In the genomic region with DNA sequence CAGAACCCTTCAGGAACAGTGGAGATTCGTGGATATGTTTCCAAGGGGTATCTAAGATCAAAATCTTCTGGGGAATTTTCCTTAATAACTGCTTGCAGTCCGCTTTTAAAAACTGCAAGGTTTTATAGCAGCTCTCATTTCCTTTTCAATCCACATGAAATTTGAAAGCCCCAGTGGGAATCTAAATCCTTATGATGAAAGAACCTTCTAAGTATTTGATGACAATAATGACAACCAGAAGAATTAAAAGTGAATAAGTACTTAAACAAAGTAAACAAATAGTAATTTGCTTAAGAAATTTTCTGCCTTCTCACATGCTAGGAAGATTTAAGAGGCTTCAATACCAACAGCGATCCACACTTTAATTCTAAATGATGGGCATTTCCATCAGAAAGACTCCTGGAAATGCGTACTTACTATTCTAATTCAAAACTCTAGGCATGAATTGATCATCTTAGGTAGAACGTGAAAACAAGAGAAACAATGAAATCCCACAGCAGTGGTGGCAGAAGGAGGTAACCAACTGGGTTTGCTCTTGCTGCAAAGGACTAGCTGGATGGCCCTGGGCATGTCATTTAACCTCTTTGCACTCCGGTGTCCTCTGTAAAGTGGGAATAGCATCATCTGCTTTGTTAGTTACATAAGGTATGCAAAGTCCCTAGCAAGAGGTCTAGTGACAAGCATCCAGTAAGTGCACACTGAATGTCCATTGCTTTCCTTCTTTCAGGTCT, we compare ENCODE assay signal across 1 cellular context.
TF ChIP-seq lines count a peak whose summit lies in the region.

No MANE protein-coding gene starts in this region.

TF ChIP-seq in WTC11, 78 proteins besides CTCF, POLR2A, EP300 and RAD21 (continued from another document):
- TF ChIP-seq, protein P1, sequence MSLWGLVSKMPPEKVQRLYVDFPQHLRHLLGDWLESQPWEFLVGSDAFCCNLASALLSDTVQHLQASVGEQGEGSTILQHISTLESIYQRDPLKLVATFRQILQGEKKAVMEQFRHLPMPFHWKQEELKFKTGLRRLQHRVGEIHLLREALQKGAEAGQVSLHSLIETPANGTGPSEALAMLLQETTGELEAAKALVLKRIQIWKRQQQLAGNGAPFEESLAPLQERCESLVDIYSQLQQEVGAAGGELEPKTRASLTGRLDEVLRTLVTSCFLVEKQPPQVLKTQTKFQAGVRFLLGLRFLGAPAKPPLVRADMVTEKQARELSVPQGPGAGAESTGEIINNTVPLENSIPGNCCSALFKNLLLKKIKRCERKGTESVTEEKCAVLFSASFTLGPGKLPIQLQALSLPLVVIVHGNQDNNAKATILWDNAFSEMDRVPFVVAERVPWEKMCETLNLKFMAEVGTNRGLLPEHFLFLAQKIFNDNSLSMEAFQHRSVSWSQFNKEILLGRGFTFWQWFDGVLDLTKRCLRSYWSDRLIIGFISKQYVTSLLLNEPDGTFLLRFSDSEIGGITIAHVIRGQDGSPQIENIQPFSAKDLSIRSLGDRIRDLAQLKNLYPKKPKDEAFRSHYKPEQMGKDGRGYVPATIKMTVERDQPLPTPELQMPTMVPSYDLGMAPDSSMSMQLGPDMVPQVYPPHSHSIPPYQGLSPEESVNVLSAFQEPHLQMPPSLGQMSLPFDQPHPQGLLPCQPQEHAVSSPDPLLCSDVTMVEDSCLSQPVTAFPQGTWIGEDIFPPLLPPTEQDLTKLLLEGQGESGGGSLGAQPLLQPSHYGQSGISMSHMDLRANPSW (CRISPR knock-in tag; conservative IDR thresholded peaks at IDR 0.05; ENCODE audit: low read depth), result no peak
- TF ChIP-seq, protein P2, sequence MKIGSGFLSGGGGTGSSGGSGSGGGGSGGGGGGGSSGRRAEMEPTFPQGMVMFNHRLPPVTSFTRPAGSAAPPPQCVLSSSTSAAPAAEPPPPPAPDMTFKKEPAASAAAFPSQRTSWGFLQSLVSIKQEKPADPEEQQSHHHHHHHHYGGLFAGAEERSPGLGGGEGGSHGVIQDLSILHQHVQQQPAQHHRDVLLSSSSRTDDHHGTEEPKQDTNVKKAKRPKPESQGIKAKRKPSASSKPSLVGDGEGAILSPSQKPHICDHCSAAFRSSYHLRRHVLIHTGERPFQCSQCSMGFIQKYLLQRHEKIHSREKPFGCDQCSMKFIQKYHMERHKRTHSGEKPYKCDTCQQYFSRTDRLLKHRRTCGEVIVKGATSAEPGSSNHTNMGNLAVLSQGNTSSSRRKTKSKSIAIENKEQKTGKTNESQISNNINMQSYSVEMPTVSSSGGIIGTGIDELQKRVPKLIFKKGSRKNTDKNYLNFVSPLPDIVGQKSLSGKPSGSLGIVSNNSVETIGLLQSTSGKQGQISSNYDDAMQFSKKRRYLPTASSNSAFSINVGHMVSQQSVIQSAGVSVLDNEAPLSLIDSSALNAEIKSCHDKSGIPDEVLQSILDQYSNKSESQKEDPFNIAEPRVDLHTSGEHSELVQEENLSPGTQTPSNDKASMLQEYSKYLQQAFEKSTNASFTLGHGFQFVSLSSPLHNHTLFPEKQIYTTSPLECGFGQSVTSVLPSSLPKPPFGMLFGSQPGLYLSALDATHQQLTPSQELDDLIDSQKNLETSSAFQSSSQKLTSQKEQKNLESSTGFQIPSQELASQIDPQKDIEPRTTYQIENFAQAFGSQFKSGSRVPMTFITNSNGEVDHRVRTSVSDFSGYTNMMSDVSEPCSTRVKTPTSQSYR (CRISPR knock-in tag; IDR thresholded peaks at IDR 0.05), result no peak
- TF ChIP-seq JAZF1 (CRISPR knock-in tag; IDR thresholded peaks at IDR 0.05), result no peak
TF ChIP-seq in WTC11: peak in this region for 0.
